In the genomic region with DNA sequence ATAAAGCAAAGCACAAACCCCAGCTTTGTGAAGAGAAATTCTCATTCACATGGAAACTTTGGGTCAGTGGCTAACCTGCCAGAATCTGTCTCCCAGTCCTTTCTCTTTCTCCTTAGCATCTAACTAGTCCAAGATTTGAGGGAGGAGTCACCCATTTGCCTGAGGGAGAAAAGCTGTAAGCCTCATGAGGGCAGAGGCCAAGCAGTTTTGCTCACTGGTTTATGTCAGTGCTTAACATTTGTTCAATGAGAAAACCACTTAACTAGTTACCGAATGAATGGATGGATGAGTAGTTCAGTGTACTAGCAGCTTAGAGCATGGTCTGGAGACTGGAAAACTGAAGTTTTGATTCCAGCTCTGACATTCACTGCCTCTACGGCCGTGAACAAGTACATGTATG, we compare ENCODE assay signal across 15 cellular contexts. TPM values are rescaled to one million over a fixed set of nuclear protein-coding genes. Genes with fewer than 3 reads are reported as not detected.
DNase-seq lines count a peak whose midpoint lies in the region; ATAC-seq and TF ChIP-seq lines count a peak whose summit lies in the region.
"Had no signal": no experiment of that assay in that cellular context is flagged by ENCODE, and none has a peak within 500 bp of the region (broad histone marks: within the 10 kb centered on the region; RNA-seq: fewer than 3 reads in every experiment).

No MANE protein-coding gene starts in this region.

- no peaks in the 10 kb centered on the region for H3K9me3 ChIP-seq in esophagus squamous epithelium
- H3K9me3 ChIP-seq: SJCRH30, thoracic aorta had no signal

- H3K4me3 Mint-ChIP-seq in activated T-cell treated with anti-CD3 and anti-CD28 coated beads, Interleukin-2, amount 50 U/mL, for 24 hours = peak overlapping the region; percentile 52
- H3K4me3 Mint-ChIP-seq in activated T-cell treated with anti-CD3 and anti-CD28 coated beads, Interleukin-2, amount 50 U/mL, for 4 hours = no peak overlapping the region
- no peak overlapping the region for H3K4me3 Mint-ChIP-seq in stimulated activated naive B cell treated with anti-CD40 and anti-IgM and Interleukin-4, amounts not matched to agents 10 μg/mL and 1 μg/mL and 100 μg/mL, for 72 hours
- H3K4me3 Mint-ChIP-seq: brain had no signal

- H3K4me1 Mint-ChIP-seq in activated T-cell treated with anti-CD3 and anti-CD28 coated beads, Interleukin-2, amount 50 U/mL, for 24 hours (ENCODE audit: low read depth) = peaks cover 73% of the 10 kb centered on the region
- peaks cover 68% of the 10 kb centered on the region for H3K4me1 Mint-ChIP-seq in activated T-cell treated with anti-CD3 and anti-CD28 coated beads, Interleukin-2, amount 50 U/mL, for 4 hours (ENCODE audit: low read depth)
- H3K4me1 Mint-ChIP-seq in stimulated activated naive B cell treated with anti-CD40 and anti-IgM and Interleukin-4, amounts not matched to agents 10 μg/mL and 1 μg/mL and 100 μg/mL, for 72 hours = peaks cover 50 to 91% of the 10 kb centered on the region in 2 donors

- H3K4me1 ChIP-seq in esophagus squamous epithelium = peaks cover 9 to 67% (median 35%) of the 10 kb centered on the region in 3 donors
- H3K4me1 ChIP-seq: SJCRH30 had no signal

- H3K9me3 Mint-ChIP-seq in activated T-cell treated with anti-CD3 and anti-CD28 coated beads, Interleukin-2, amount 50 U/mL, for 24 hours = no peaks in the 10 kb centered on the region
- no peaks in the 10 kb centered on the region for H3K9me3 Mint-ChIP-seq in activated T-cell treated with anti-CD3 and anti-CD28 coated beads, Interleukin-2, amount 50 U/mL, for 4 hours
- H3K9me3 Mint-ChIP-seq in stimulated activated naive B cell treated with anti-CD40 and anti-IgM and Interleukin-4, amounts not matched to agents 10 μg/mL and 1 μg/mL and 100 μg/mL, for 72 hours = no peaks in the 10 kb centered on the region
- H3K9me3 Mint-ChIP-seq: brain; naive thymus-derived CD8-positive, alpha-beta T cell had no signal

- H3K36me3 Mint-ChIP-seq in activated T-cell treated with anti-CD3 and anti-CD28 coated beads, Interleukin-2, amount 50 U/mL, for 24 hours (ENCODE audit: low read depth) = peaks cover 45% of the 10 kb centered on the region
- peaks cover 7% of the 10 kb centered on the region for H3K36me3 Mint-ChIP-seq in activated T-cell treated with anti-CD3 and anti-CD28 coated beads, Interleukin-2, amount 50 U/mL, for 4 hours (ENCODE audit: insufficient read depth)
- H3K36me3 Mint-ChIP-seq in stimulated activated naive B cell treated with anti-CD40 and anti-IgM and Interleukin-4, amounts not matched to agents 10 μg/mL and 1 μg/mL and 100 μg/mL, for 72 hours = peaks cover 11 to 29% of the 10 kb centered on the region in 2 donors
- H3K36me3 Mint-ChIP-seq: naive thymus-derived CD8-positive, alpha-beta T cell had no signal

- 64 to 71% methylated on average over 3 of the region's 3 CpGs for WGBS in esophagus squamous epithelium, 2 donors

- TF ChIP-seq POLR2A in esophagus squamous epithelium (IDR thresholded peaks at IDR 0.05) = no peak

- H3K27ac Mint-ChIP-seq in activated T-cell treated with anti-CD3 and anti-CD28 coated beads, Interleukin-2, amount 50 U/mL, for 24 hours = peak overlapping the region; percentile 90
- H3K27ac Mint-ChIP-seq in stimulated activated naive B cell treated with anti-CD40 and anti-IgM and Interleukin-4, amounts not matched to agents 10 μg/mL and 1 μg/mL and 100 μg/mL, for 72 hours = peak overlapping the region; percentile 63

- TF ChIP-seq CTCF in esophagus squamous epithelium (IDR thresholded peaks at IDR 0.05) = no peak

- DNase-seq in activated T-cell treated with anti-CD3 and anti-CD28 coated beads, Interleukin-2, amount 50 U/mL, for 24 hours = no peak
- no peak for DNase-seq in activated T-cell treated with anti-CD3 and anti-CD28 coated beads, Interleukin-2, amount 50 U/mL, for 4 hours
- peak; percentile 27 for DNase-seq in RPMI7951 (ENCODE audit: low read depth)
- DNase-seq in esophagus squamous epithelium (lab: John Stamatoyannopoulos, UW) = no peak
- no peak for DNase-seq in stimulated activated naive B cell treated with anti-CD40 and anti-IgM and Interleukin-4, amounts not matched to agents 10 μg/mL and 1 μg/mL and 100 μg/mL, for 72 hours
- no peak for DNase-seq in T-helper 9 cell
- no peak for DNase-seq in activated gamma-delta T cell (lab: John Stamatoyannopoulos, UW)
- DNase-seq in NCI-H1092 (lab: John Stamatoyannopoulos, UW) = no peak
- DNase-seq: Calu3; KG1; naive thymus-derived CD8-positive, alpha-beta T cell; NCI-H2029; SJCRH30 had no signal

- peak overlapping the region; percentile 54 to 86 (median 78) for H3K27ac ChIP-seq in esophagus squamous epithelium
- H3K27ac ChIP-seq: SJCRH30 had no signal

- peaks cover 0 to 11% (median 0%) of the 10 kb centered on the region in 3 donors for H3K36me3 ChIP-seq in esophagus squamous epithelium

- H3K4me3 ChIP-seq in esophagus squamous epithelium = no peak overlapping the region
- H3K4me3 ChIP-seq: SJCRH30, thoracic aorta had no signal

- H3K27me3 ChIP-seq in esophagus squamous epithelium = no peaks in the 10 kb centered on the region
- H3K27me3 ChIP-seq: SJCRH30 had no signal

- intact Hi-C loops in esophagus squamous epithelium (cut with DNase I) = no loop called here

- ATAC-seq in activated T-cell treated with anti-CD3 and anti-CD28 coated beads, Interleukin-2, amount 50 U/mL, for 4 hours = no peak
- ATAC-seq in stimulated activated naive B cell treated with anti-CD40 and anti-IgM and Interleukin-4, amounts not matched to agents 10 μg/mL and 1 μg/mL and 100 μg/mL, for 72 hours (replicated peaks) = no peak
- ATAC-seq: naive thymus-derived CD8-positive, alpha-beta T cell had no signal

- H3K27me3 Mint-ChIP-seq in activated T-cell treated with anti-CD3 and anti-CD28 coated beads, Interleukin-2, amount 50 U/mL, for 24 hours = no peaks in the 10 kb centered on the region
- H3K27me3 Mint-ChIP-seq in activated T-cell treated with anti-CD3 and anti-CD28 coated beads, Interleukin-2, amount 50 U/mL, for 4 hours (ENCODE audit: low read depth) = no peaks in the 10 kb centered on the region
- no peaks in the 10 kb centered on the region for H3K27me3 Mint-ChIP-seq in stimulated activated naive B cell treated with anti-CD40 and anti-IgM and Interleukin-4, amounts not matched to agents 10 μg/mL and 1 μg/mL and 100 μg/mL, for 72 hours
- H3K27me3 Mint-ChIP-seq: naive thymus-derived CD8-positive, alpha-beta T cell had no signal

RNA-seq across cellular contexts. Expression of a gene that starts 36.0 kb away (rescaled TPM):
- 10 to 100 TPM; 37.9 to 54.9 (median 49.2) TPM for total RNA-seq in activated T-cell treated with anti-CD3 and anti-CD28 coated beads, Interleukin-2, amount 50 U/mL, for 4 hours
- 15.6 and 24.2 TPM in 2 replicates for total RNA-seq in RPMI7951 (2014; rRNA removed; shearing (Covaris generic))
- total RNA-seq in esophagus squamous epithelium = 10 to 100 TPM in 1 of 4 donors, 1 to 10 TPM in 3; 1.9 to 11.6 (median 4.3) TPM
